24 cellular contexts compared by ENCODE assay signal in the genomic region with DNA sequence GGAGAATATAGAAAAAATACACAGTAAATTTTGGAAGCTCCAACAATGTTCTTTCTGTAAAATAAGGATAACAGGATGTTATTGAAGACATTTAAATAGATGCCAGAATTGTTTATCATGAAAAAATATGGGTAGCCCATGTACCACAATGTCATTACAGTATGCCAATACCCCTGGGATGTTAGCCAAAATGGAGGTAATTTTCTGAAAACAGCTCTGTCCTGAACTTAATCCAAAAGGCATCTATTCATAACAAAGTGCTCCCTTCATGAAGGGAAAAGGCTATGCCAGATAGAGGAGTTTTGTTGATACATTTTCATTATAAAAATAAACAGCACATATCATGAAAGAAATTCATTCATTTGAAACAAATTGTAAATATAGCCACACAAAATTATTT.
DNase-seq lines count a peak whose midpoint lies in the region; ATAC-seq and TF ChIP-seq lines count a peak whose summit lies in the region.
"Had no signal": no experiment of that assay in that cellular context is flagged by ENCODE, and none has a peak within 500 bp of the region (broad histone marks: within the 10 kb centered on the region; RNA-seq: fewer than 3 reads in every experiment).

No MANE protein-coding gene starts in this region.

- no peak overlapping the region for H3K27ac ChIP-seq in suprapubic skin
- H3K27ac ChIP-seq: A549; BLaER1 treated with 17β-estradiol and CSF1 and Interleukin-3, amounts not matched to agents 10 nM and 100 nM; GM23248 had no signal

- H3K4me3 ChIP-seq in suprapubic skin, result no peak overlapping the region
- H3K4me3 ChIP-seq: A549; BLaER1 treated with 17β-estradiol and CSF1 and Interleukin-3, amounts not matched to agents 10 nM and 100 nM; GM23248 had no signal

- in situ Hi-C loops in SK-MEL-5 (cut with HindIII; ENCODE audit: low pct_unique_long_range_greater_than_20kb, low sequenced_read_pairs), result no loop called here

- DNase-seq in COLO829 (ENCODE audit: low spot score), result peak; percentile 67
- peak; percentile 72 for DNase-seq in SK-MEL-5 (ENCODE audit: low read depth, low spot score)
- DNase-seq in epidermal melanocyte (ENCODE audit: insufficient read length, low spot score), result peak; percentile 19
- peak; percentile 11 for DNase-seq in medulla oblongata (ENCODE audit: extremely low spot score)
- no peak for DNase-seq in suprapubic skin (ENCODE audit: low spot score in 2 of 2)
- DNase-seq in NOMO-1 (lab: John Stamatoyannopoulos, UW; ENCODE audit: unreplicated experiment in 2 of 2), result no peak
- DNase-seq: 8988T; ACHN; AML-193; BE2C; Calu3; CD4-positive, alpha-beta T cell; CD8-positive, alpha-beta memory T cell; COR-L47; DMS53; DMS79 treated with DMSO at 0.1 percent for 48 hours; GF-D8; GM23248; H7; HCEC 1CT had no signal

- H3K27me3 ChIP-seq in suprapubic skin, result no peaks in the 10 kb centered on the region
- H3K27me3 ChIP-seq: BE2C; BLaER1 treated with 17β-estradiol and CSF1 and Interleukin-3, amounts not matched to agents 10 nM and 100 nM had no signal

- peaks cover 1% of the 10 kb centered on the region for H3K9me3 ChIP-seq in suprapubic skin
- H3K9me3 ChIP-seq: A549; BE2C; BLaER1 treated with 17β-estradiol and CSF1 and Interleukin-3, amounts not matched to agents 10 nM and 100 nM had no signal

- no peaks in the 10 kb centered on the region for H3K36me3 ChIP-seq in suprapubic skin
- H3K36me3 ChIP-seq: BE2C; BLaER1 treated with 17β-estradiol and CSF1 and Interleukin-3, amounts not matched to agents 10 nM and 100 nM had no signal

- no peak for TF ChIP-seq CTCF in suprapubic skin (IDR thresholded peaks at IDR 0.05)

- no peak for ATAC-seq in GM18498 (IDR thresholded peaks at IDR 0.05; ENCODE audit: unreplicated experiment)
- no peak for ATAC-seq in GM21619 (IDR thresholded peaks at IDR 0.05; ENCODE audit: unreplicated experiment)
- ATAC-seq: A549 had no signal

- no peak for TF ChIP-seq EP300 in suprapubic skin (IDR thresholded peaks at IDR 0.05)

- no peaks in the 10 kb centered on the region for H3K4me1 ChIP-seq in suprapubic skin
- H3K4me1 ChIP-seq: A549; BE2C; BLaER1 treated with 17β-estradiol and CSF1 and Interleukin-3, amounts not matched to agents 10 nM and 100 nM had no signal

- TF ChIP-seq POLR2A in suprapubic skin (IDR thresholded peaks at IDR 0.05), result no peak

Comparison
In these comparisons a context has a peak if more than half of its experiments do, and no peak if none do; other contexts are left out.
1. DNase-seq: peak in COLO829 (single experiment), SK-MEL-5 (single experiment), epidermal melanocyte (single experiment) and medulla oblongata (single experiment); none in suprapubic skin (0 of 2) and NOMO-1 (0 of 2).